Comparison of ENCODE assay signal across 8 cellular contexts in the genomic region with DNA sequence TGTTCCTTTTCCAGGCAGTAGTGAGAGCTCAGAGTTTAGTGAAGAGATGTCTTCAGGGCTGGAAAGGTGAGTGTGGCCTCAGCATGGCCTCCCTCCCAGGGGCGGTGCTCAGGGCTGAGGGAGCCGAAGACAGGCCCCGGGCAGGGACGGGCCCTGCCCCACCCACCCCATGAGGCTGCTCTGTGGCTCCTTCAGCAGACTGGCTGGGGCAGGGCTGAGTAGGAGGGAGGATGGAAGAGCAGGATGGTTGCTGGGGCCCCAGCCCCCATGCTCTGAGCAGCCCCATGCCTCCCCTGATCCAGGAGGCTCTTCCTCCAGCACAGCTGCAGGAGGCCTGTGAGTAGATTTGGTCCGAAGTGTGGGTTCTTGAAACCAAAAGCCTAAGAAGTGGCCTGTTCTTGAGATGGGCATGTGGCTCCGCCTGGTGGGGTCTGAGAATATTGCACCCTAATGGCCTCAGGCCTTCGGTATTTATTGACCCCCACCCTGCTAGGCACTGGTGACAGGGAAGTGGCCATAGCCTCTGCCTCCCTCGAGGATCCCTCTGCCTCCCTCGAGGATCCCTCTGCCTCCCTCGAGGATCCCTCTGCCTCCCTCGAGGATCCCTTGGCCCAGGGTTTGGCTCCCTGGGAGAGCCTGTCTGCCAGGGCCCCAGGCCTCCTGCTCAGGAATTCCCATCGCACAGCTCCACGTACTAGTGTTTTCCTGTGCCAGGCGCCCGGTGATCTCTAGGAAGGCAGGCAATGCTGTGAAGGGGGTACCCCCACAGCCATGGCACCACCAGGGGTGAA.
A peak's percentile ranks its signal among the peaks of the same experiment; 100 is the strongest.
DNase-seq lines count a peak whose midpoint lies in the region; TF ChIP-seq lines count a peak whose summit lies in the region.

No MANE protein-coding gene starts in this region.

- peaks cover 7% of the 10 kb centered on the region for H3K27me3 Mint-ChIP-seq in activated T-helper 1 cell treated with anti-CD3 and anti-CD28 coated beads, Interleukin-12 subunit alpha, Interleukin-12 subunit beta, Interleukin-2, Interleukin-4 antibody, amounts not matched to agents 30 ng/mL and 10 ng/mL and 1 ng/mL, durations not matched to agents 14 hours and 24 hours and 36 hours (ENCODE audit: insufficient read depth)

- H3K27ac ChIP-seq in stomach smooth muscle (ENCODE audit: low read length), result peak overlapping the region; percentile 67

- no peak overlapping the region for H3K4me3 Mint-ChIP-seq in activated T-helper 1 cell treated with anti-CD3 and anti-CD28 coated beads, Interleukin-12 subunit alpha, Interleukin-12 subunit beta, Interleukin-2, Interleukin-4 antibody, amounts not matched to agents 30 ng/mL and 10 ng/mL and 1 ng/mL, durations not matched to agents 14 hours and 24 hours and 36 hours

- intact Hi-C loops in activated T-helper 1 cell treated with anti-CD3 and anti-CD28 coated beads, Interleukin-12 subunit alpha, Interleukin-12 subunit beta, Interleukin-2, Interleukin-4 antibody, amounts not matched to agents 30 ng/mL and 10 ng/mL and 1 ng/mL, durations not matched to agents 14 hours and 24 hours and 36 hours (cut with micrococcal nuclease), result loop anchor here (1.0 kb wide), 2 partner anchors 233 to 259 kb away; no protein-coding TSS in a partner anchor

- peaks cover 8% of the 10 kb centered on the region for H3K4me1 Mint-ChIP-seq in activated T-helper 1 cell treated with anti-CD3 and anti-CD28 coated beads, Interleukin-12 subunit alpha, Interleukin-12 subunit beta, Interleukin-2, Interleukin-4 antibody, amounts not matched to agents 30 ng/mL and 10 ng/mL and 1 ng/mL, durations not matched to agents 14 hours and 24 hours and 36 hours (ENCODE audit: low read depth)

- peak overlapping the region in 1 of 2 donors; percentile 26 for H3K9ac ChIP-seq in stomach smooth muscle (ENCODE audit: low read length in 2 of 2)

- H3K36me3 Mint-ChIP-seq in activated T-helper 1 cell treated with anti-CD3 and anti-CD28 coated beads, Interleukin-12 subunit alpha, Interleukin-12 subunit beta, Interleukin-2, Interleukin-4 antibody, amounts not matched to agents 30 ng/mL and 10 ng/mL and 1 ng/mL, durations not matched to agents 14 hours and 24 hours and 36 hours (ENCODE audit: low read depth), result no peaks in the 10 kb centered on the region

- DNase-seq in EH (ENCODE audit: low read depth) (peak; percentile 82), HT1080 (ENCODE audit: low read depth) (peak; percentile 72), RPMI7951 (ENCODE audit: low read depth) (peak; percentile 71), fibroblast of villous mesenchyme (ENCODE audit: low read depth) (peak; percentile 87), nucleus accumbens (lab: John Stamatoyannopoulos, UW) (peak in 49 of 56 donors; percentile 10 to 88 (median 56)), GOT3 (lab: John Stamatoyannopoulos, UW) (no peak)
- peak; percentile 65 for DNase-seq in activated T-helper 1 cell treated with anti-CD3 and anti-CD28 coated beads, Interleukin-12 subunit alpha, Interleukin-12 subunit beta, Interleukin-2, Interleukin-4 antibody, amounts not matched to agents 30 ng/mL and 10 ng/mL and 1 ng/mL, durations not matched to agents 14 hours and 24 hours and 36 hours (ENCODE audit: low spot score)

- no peaks in the 10 kb centered on the region for H3K27me3 ChIP-seq in stomach smooth muscle (ENCODE audit: control insufficient read depth in 1 of 2, insufficient read depth in 2 of 2, low read length in 2 of 2)

- H3K4me3 ChIP-seq in fibroblast of villous mesenchyme (ENCODE audit: low read depth, low read length) (no peak overlapping the region), stomach smooth muscle (ENCODE audit: low read length in 2 of 2) (peak overlapping the region in 1 of 2 donors; percentile 35)

- H3K9me3 ChIP-seq in stomach smooth muscle (ENCODE audit: control insufficient read depth in 2 of 2, low read length in 2 of 2), result no peaks in the 10 kb centered on the region

- H3K36me3 ChIP-seq in stomach smooth muscle (ENCODE audit: control insufficient read depth in 2 of 2, insufficient read depth in 2 of 2, low read length in 2 of 2), result no peaks in the 10 kb centered on the region

- H3K4me1 ChIP-seq in stomach smooth muscle (ENCODE audit: control insufficient read depth, insufficient read depth, low read length), result peaks cover 41% of the 10 kb centered on the region

- H3K27ac Mint-ChIP-seq in activated T-helper 1 cell treated with anti-CD3 and anti-CD28 coated beads, Interleukin-12 subunit alpha, Interleukin-12 subunit beta, Interleukin-2, Interleukin-4 antibody, amounts not matched to agents 30 ng/mL and 10 ng/mL and 1 ng/mL, durations not matched to agents 14 hours and 24 hours and 36 hours, result no peak overlapping the region

- peak; percentile 93 for TF ChIP-seq CTCF in fibroblast of villous mesenchyme (IDR thresholded peaks at IDR 0.05; ENCODE audit: insufficient read depth, low read depth, low read length)

- H3K9me3 Mint-ChIP-seq in activated T-helper 1 cell treated with anti-CD3 and anti-CD28 coated beads, Interleukin-12 subunit alpha, Interleukin-12 subunit beta, Interleukin-2, Interleukin-4 antibody, amounts not matched to agents 30 ng/mL and 10 ng/mL and 1 ng/mL, durations not matched to agents 14 hours and 24 hours and 36 hours, result no peaks in the 10 kb centered on the region
